ENCODE assay signal across 13 cellular contexts in the genomic region with DNA sequence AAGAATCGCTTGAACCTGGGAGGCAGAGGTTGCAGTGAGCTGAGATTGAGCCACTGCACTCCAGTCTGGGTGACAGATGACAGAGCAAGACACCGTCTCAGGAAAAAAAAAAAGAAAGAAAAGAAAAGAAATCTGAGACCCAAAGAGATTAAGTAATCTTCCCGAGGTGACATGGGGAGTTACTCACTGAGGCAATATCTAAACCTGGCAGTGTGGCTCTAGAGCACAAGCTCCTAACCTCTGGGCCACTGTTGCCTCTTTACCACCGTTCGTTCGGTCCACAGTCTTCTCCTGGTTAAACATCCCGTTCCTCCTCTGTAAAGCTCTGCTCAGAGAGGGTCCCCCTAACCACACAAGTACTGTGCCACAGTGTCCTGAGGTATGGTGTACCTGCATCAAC. TPM values are rescaled to one million over a fixed set of nuclear protein-coding genes. Genes with fewer than 3 reads are reported as not detected.
DNase-seq lines count a peak whose midpoint lies in the region; ATAC-seq and TF ChIP-seq lines count a peak whose summit lies in the region.
"Had no signal": no experiment of that assay in that cellular context is flagged by ENCODE, and none has a peak within 500 bp of the region (broad histone marks: within the 10 kb centered on the region; RNA-seq: fewer than 3 reads in every experiment).

No MANE protein-coding gene starts in this region.

- ATAC-seq in SK-N-SH treated with all-trans-retinoic acid at 6 μM for 48 hours: no peak

- no peaks in the 10 kb centered on the region for H3K36me3 Mint-ChIP-seq in progenitor cell of endocrine pancreas (ENCODE audit: insufficient read depth)

- H3K36me3 ChIP-seq in SK-N-SH (replicated peaks in 1 of 2; ENCODE audit: control insufficient read depth in 1 of 2, insufficient read depth in 2 of 2, low read length in 1 of 2) (peaks cover 0 to 8% of the 10 kb centered on the region in 2 experiments), SU-DHL-6 (ENCODE audit: low read length) (no peaks in the 10 kb centered on the region)

- no peaks in the 10 kb centered on the region for H3K27me3 Mint-ChIP-seq in progenitor cell of endocrine pancreas

- H3K4me1 ChIP-seq in SK-N-SH (ENCODE audit: control insufficient read depth in 1 of 2, insufficient read depth in 2 of 2, low read depth in 1 of 2, low read length in 1 of 2): peaks cover 2 to 8% of the 10 kb centered on the region in 2 experiments; a peak in 2 of 4 replicates

- no peaks in the 10 kb centered on the region for H3K9me3 Mint-ChIP-seq in progenitor cell of endocrine pancreas (ENCODE audit: low read depth)

- WGBS in SK-N-SH (ENCODE audit: low lambda C conversion rate): 92% methylated on average over 7 of the region's 7 CpGs

- H3K27ac ChIP-seq in SK-N-SH (ENCODE audit: low read depth in 2 of 2, low read length in 1 of 2) (no peak overlapping the region), SU-DHL-6 (ENCODE audit: low read depth, low read length) (no peak overlapping the region)
- H3K27ac ChIP-seq: SK-N-MC had no signal

- no peaks in the 10 kb centered on the region for H4K20me1 ChIP-seq in SK-N-SH (ENCODE audit: insufficient read depth)
- H4K20me1 ChIP-seq in SU-DHL-6 (ENCODE audit: low read depth, low read length): no peaks in the 10 kb centered on the region

- H2AFZ ChIP-seq in SK-N-SH (ENCODE audit: low read depth) (no peak overlapping the region), SU-DHL-6 (ENCODE audit: low read depth, low read length, severe bottlenecking) (no peak overlapping the region)

- H3F3A ChIP-seq in SK-N-SH (replicated peaks; ENCODE audit: insufficient read depth) (no peaks in the 10 kb centered on the region), SU-DHL-6 (ENCODE audit: insufficient read depth) (peaks cover 9% of the 10 kb centered on the region; the same call in 1 of the 2 replicates)

- POLR2A ChIA-PET in SK-N-SH (lab: Yijun Ruan, JAX): no interaction called here

- H3K4me3 ChIP-seq in SK-N-SH (ENCODE audit: low read depth in 2 of 2, low read length in 1 of 2) (peak overlapping the region in 1 of 2 experiments; percentile 95; a peak in 1 of 4 replicates), SU-DHL-6 (ENCODE audit: insufficient read depth, low read length, poor library complexity, severe bottlenecking) (no peak overlapping the region), epithelial cell of proximal tubule (ENCODE audit: low read depth, low read length) (peak overlapping the region; percentile 100)

- H3K9ac ChIP-seq in SK-N-SH: no peak overlapping the region
- H3K9ac ChIP-seq in SU-DHL-6 (ENCODE audit: low read length): no peak overlapping the region

- TF ChIP-seq CTCF in SK-N-SH (IDR thresholded peaks at IDR 0.05) (no peak), SU-DHL-6 (IDR thresholded peaks at IDR 0.05; ENCODE audit: insufficient read depth, low read length, poor library complexity, severe bottlenecking) (no peak), epithelial cell of proximal tubule (conservative IDR thresholded peaks at IDR 0.05; ENCODE audit: low read depth, low read length) (no peak), progenitor cell of endocrine pancreas (IDR thresholded peaks at IDR 0.05; ENCODE audit: unreplicated experiment) (no peak)

- TF ChIP-seq RAD21 in SK-N-SH (IDR thresholded peaks at IDR 0.05; ENCODE audit: low read length): no peak

- DNase-seq in SK-N-SH: no peak
- DNase-seq in epithelial cell of proximal tubule (ENCODE audit: low read depth): no peak
- no peak for DNase-seq in progenitor cell of endocrine pancreas (ENCODE audit: low spot score, unreplicated experiment)
- DNase-seq in NCI-H526 (lab: John Stamatoyannopoulos, UW): no peak
- no peak for DNase-seq in NCI-H524 (lab: John Stamatoyannopoulos, UW)
- DNase-seq in hypothalamus (lab: John Stamatoyannopoulos, UW): no peak
- DNase-seq: 8988T, cerebellar nuclear complex, MG63, NCI-H69 had no signal

- H3K4me3 Mint-ChIP-seq in progenitor cell of endocrine pancreas (ENCODE audit: low read depth): peak overlapping the region; percentile 98

- no peak overlapping the region for H3K27ac Mint-ChIP-seq in progenitor cell of endocrine pancreas

- H3K27me3 ChIP-seq in SK-N-SH (ENCODE audit: insufficient read depth): no peaks in the 10 kb centered on the region
- no peaks in the 10 kb centered on the region for H3K27me3 ChIP-seq in SU-DHL-6 (ENCODE audit: low read length)
- H3K27me3 ChIP-seq: MG63 had no signal

- H3K4me2 ChIP-seq in SK-N-SH: peak overlapping the region; percentile 90
- peak overlapping the region; percentile 88 for H3K4me2 ChIP-seq in SU-DHL-6 (ENCODE audit: low read depth, low read length, poor library complexity, severe bottlenecking)

- TF ChIP-seq EP300 in SK-N-SH (IDR thresholded peaks at IDR 0.05; ENCODE audit: borderline replicate concordance in 1 of 2, low read depth in 1 of 2, low read length in 1 of 2): no peak

- H3K9me3 ChIP-seq in SK-N-SH (no peaks in the 10 kb centered on the region), SU-DHL-6 (ENCODE audit: insufficient read depth, low read length) (no peaks in the 10 kb centered on the region)
- H3K9me3 ChIP-seq: MG63 had no signal

- peaks cover 17% of the 10 kb centered on the region; the same call in 1 of the 2 replicates for H3K79me2 ChIP-seq in SK-N-SH (ENCODE audit: insufficient read depth)
- no peaks in the 10 kb centered on the region for H3K79me2 ChIP-seq in SU-DHL-6 (ENCODE audit: insufficient read depth, low read length)

- peaks cover 5% of the 10 kb centered on the region for H3K4me1 Mint-ChIP-seq in progenitor cell of endocrine pancreas (ENCODE audit: low read depth)

- CTCF ChIA-PET in SK-N-SH (lab: Yijun Ruan, JAX): interaction anchor here (1.0 to 3.1 kb wide), 4 partner anchors 10 to 204 kb away, joined by 3 to 27 read pairs (median 6); partner anchors contain the start of gene FUCA1

- no peaks in the 10 kb centered on the region for H3K9me2 ChIP-seq in SK-N-SH
- no peaks in the 10 kb centered on the region for H3K9me2 ChIP-seq in SU-DHL-6 (replicated peaks; ENCODE audit: insufficient read depth, low read length)

TF ChIP-seq in SK-N-SH, 30 proteins besides CTCF, POLR2A, EP300 and RAD21 (continues in another document):
- TF ChIP-seq RXRA (IDR thresholded peaks at IDR 0.05; ENCODE audit: borderline replicate concordance, low read depth) (no peak), YY1 (IDR thresholded peaks at IDR 0.05; ENCODE audit: low read depth) (no peak), POLR2AphosphoS5 (IDR thresholded peaks at IDR 0.05; ENCODE audit: low read depth, low read length) (no peak), FOSL2 (IDR thresholded peaks at IDR 0.05; ENCODE audit: borderline replicate concordance, low read depth) (no peak)

TF ChIP-seq in SK-N-SH treated with all-trans-retinoic acid at 6 μM for 48 hours, 23 proteins besides CTCF, POLR2A, EP300 and RAD21 (continues in another document):
- TF ChIP-seq GLIS3 (CRISPR knock-in tag; IDR thresholded peaks at IDR 0.05) (no peak), ZFP30 (CRISPR knock-in tag; IDR thresholded peaks at IDR 0.05) (no peak), PPARA (CRISPR knock-in tag; IDR thresholded peaks at IDR 0.05; ENCODE audit: borderline replicate concordance) (no peak), RARB (CRISPR knock-in tag; IDR thresholded peaks at IDR 0.05) (no peak), CSRNP3 (CRISPR knock-in tag; IDR thresholded peaks at IDR 0.05) (no peak), ESRRG (CRISPR knock-in tag; IDR thresholded peaks at IDR 0.05) (no peak), ISL1 (CRISPR knock-in tag; IDR thresholded peaks at IDR 0.05) (no peak)

RNA-seq across cellular contexts. Expression of gene HMGCL, which starts 1.5 kb away (rescaled TPM):
- 28.2 and 36.5 TPM in 2 replicates for polyA plus RNA-seq in SK-N-SH (2012; rRNA removed)
- 23.6 and 33.6 TPM in 2 replicates for polyA plus RNA-seq in SK-N-SH (2012; cell fraction: cytosol; rRNA removed)
- polyA plus RNA-seq in SK-N-SH (2012; cell fraction: nucleus; rRNA removed): 30.5 and 34.3 TPM in 2 replicates
- 22.1 and 38.5 TPM in 2 replicates for total RNA-seq in epithelial cell of proximal tubule
- total RNA-seq in progenitor cell of endocrine pancreas: 30.0 and 30.3 TPM in 2 replicates

RNA-seq across cellular contexts. Expression of gene GALE, which starts 23.2 kb away (rescaled TPM):
- polyA plus RNA-seq in SK-N-SH (2012; rRNA removed): 71.7 and 76.0 TPM in 2 replicates
- polyA plus RNA-seq in SK-N-SH (2012; cell fraction: cytosol; rRNA removed): 35.8 and 54.2 TPM in 2 replicates
- polyA plus RNA-seq in SK-N-SH (2012; cell fraction: nucleus; rRNA removed): 98.6 and 102 TPM in 2 replicates
- 126 and 131 TPM in 2 replicates for total RNA-seq in epithelial cell of proximal tubule
- 49.9 and 53.3 TPM in 2 replicates for total RNA-seq in progenitor cell of endocrine pancreas

RNA-seq across cellular contexts. Expression of gene LYPLA2, which starts 32.8 kb away (rescaled TPM):
- polyA plus RNA-seq in SK-N-SH (2012; rRNA removed): 109 and 135 TPM in 2 replicates
- 44.7 and 69.7 TPM in 2 replicates for polyA plus RNA-seq in SK-N-SH (2012; cell fraction: cytosol; rRNA removed)
- polyA plus RNA-seq in SK-N-SH (2012; cell fraction: nucleus; rRNA removed): 159 and 199 TPM in 2 replicates
- total RNA-seq in epithelial cell of proximal tubule: 129 and 160 TPM in 2 replicates
- total RNA-seq in progenitor cell of endocrine pancreas: 109 and 115 TPM in 2 replicates

RNA-seq across cellular contexts. Expression of gene FUCA1, which starts 44.3 kb away (rescaled TPM):
- 31.9 and 35.2 TPM in 2 replicates for polyA plus RNA-seq in SK-N-SH (2012; rRNA removed)
- 40.6 and 41.0 TPM in 2 replicates for polyA plus RNA-seq in SK-N-SH (2012; cell fraction: cytosol; rRNA removed)
- polyA plus RNA-seq in SK-N-SH (2012; cell fraction: nucleus; rRNA removed): 16.1 and 29.8 TPM in 2 replicates
- total RNA-seq in epithelial cell of proximal tubule: 31.9 and 33.8 TPM in 2 replicates
- total RNA-seq in progenitor cell of endocrine pancreas: 18.1 and 18.8 TPM in 2 replicates

RNA-seq across cellular contexts. Expression of gene PITHD1, which starts 45.5 kb away (rescaled TPM):
- polyA plus RNA-seq in SK-N-SH (2012; rRNA removed): 36.3 and 41.8 TPM in 2 replicates
- polyA plus RNA-seq in SK-N-SH (2012; cell fraction: cytosol; rRNA removed): 46.8 and 56.6 TPM in 2 replicates
- polyA plus RNA-seq in SK-N-SH (2012; cell fraction: nucleus; rRNA removed): 30.0 and 34.5 TPM in 2 replicates
- total RNA-seq in epithelial cell of proximal tubule (39.0 and 47.0 TPM in 2 replicates), progenitor cell of endocrine pancreas (52.8 and 53.8 TPM in 2 replicates)
